Comparison of ENCODE assay signal across 9 cellular contexts in the genomic region with DNA sequence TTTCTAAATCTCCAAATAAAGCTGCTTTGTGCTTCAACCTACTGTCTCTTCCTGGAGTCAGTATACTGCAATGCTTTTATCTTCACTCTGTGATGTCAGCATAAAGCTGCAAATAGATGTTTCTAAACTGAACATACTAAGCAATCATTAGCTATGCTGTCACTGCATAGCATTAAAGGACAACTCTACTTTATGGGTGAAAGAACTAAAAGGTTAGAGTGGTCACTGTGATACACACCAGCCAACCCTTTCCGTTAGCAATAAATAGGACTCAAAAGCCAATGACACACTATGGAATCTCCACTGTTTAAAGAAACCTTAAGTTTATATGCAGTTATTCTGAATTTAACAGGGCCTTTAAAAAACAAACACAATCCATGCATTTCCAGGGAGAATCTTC. TPM values are rescaled to one million over a fixed set of nuclear protein-coding genes. Genes with fewer than 3 reads are reported as not detected.
DNase-seq lines count a peak whose midpoint lies in the region; ATAC-seq and TF ChIP-seq lines count a peak whose summit lies in the region.
"Had no signal": no experiment of that assay in that cellular context is flagged by ENCODE, and none has a peak within 500 bp of the region (broad histone marks: within the 10 kb centered on the region; RNA-seq: fewer than 3 reads in every experiment).

No MANE protein-coding gene starts in this region.

- no peak overlapping the region for H3K27ac ChIP-seq in CD4-positive, alpha-beta memory T cell (ENCODE audit: low read depth, low read length)
- H3K27ac ChIP-seq in dorsolateral prefrontal cortex (peak overlapping the region in 25 of 59 donors; percentile 2 to 96 (median 76)), neural progenitor cell (no peak overlapping the region)

- no peak overlapping the region for H2AFZ ChIP-seq in neural progenitor cell (replicated peaks)

- CTCF ChIA-PET in CD4-positive, alpha-beta memory T cell (lab: Charles Lee; ENCODE audit: partially characterized antibody) = interaction anchor here (1.7 kb wide), 1 partner anchor 132 kb away, joined by 4 read pairs; no protein-coding TSS in a partner anchor

- H3K9me3 Mint-ChIP-seq in CD4-positive, alpha-beta memory T cell = peaks cover 0 to 6% (median 0%) of the 10 kb centered on the region in 8 donors
- peaks cover 11% of the 10 kb centered on the region for H3K9me3 Mint-ChIP-seq in neural progenitor cell

- peak overlapping the region; percentile 53 to 99 (median 96) for H3K4me3 Mint-ChIP-seq in CD4-positive, alpha-beta memory T cell
- peak overlapping the region; percentile 99 for H3K4me3 Mint-ChIP-seq in neural progenitor cell

- no peaks in the 10 kb centered on the region for H3F3A ChIP-seq in neural progenitor cell (ENCODE audit: low read depth)

- H3K9ac ChIP-seq in neural progenitor cell = no peak overlapping the region

- H3K4me2 ChIP-seq in neural progenitor cell = peak overlapping the region; percentile 86

- H3K79me2 ChIP-seq in neural progenitor cell (ENCODE audit: low read depth) = peaks cover 61% of the 10 kb centered on the region

- POLR2A ChIA-PET in CD4-positive, alpha-beta memory T cell (lab: Charles Lee; ENCODE audit: partially characterized antibody) = interaction anchor here (1.0 kb wide), 1 partner anchor 318 kb away, joined by 4 read pairs; the partner anchor contains the start of gene DCLRE1A

- H3K27me3 ChIP-seq in CD4-positive, alpha-beta memory T cell (ENCODE audit: insufficient read depth, low read length) = no peaks in the 10 kb centered on the region
- H3K27me3 ChIP-seq in dorsolateral prefrontal cortex (no peaks in the 10 kb centered on the region), neural progenitor cell (peaks cover 18% of the 10 kb centered on the region)

- peak overlapping the region in 1 of 2 donors; percentile 43 for H3K4me3 ChIP-seq in CD4-positive, alpha-beta memory T cell (ENCODE audit: low read length in 2 of 2)
- H3K4me3 ChIP-seq in dorsolateral prefrontal cortex (peak overlapping the region; percentile 71 to 100 (median 91)), neural progenitor cell (peak overlapping the region; percentile 64)

- DNase-seq in CD4-positive, alpha-beta memory T cell = no peak
- DNase-seq in NAMALWA (ENCODE audit: low spot score) (peak; percentile 15), dorsolateral prefrontal cortex (no peak), neural progenitor cell (ENCODE audit: low spot score) (no peak), DMS79 treated with DMSO at 0.1 percent for 48 hours (lab: John Stamatoyannopoulos, UW) (no peak)
- no peak for DNase-seq in activated CD4-positive, alpha-beta T cell treated with anti-CD3 and anti-CD28 coated beads for 4 hours
- DNase-seq: NCI-H526 had no signal

- TF ChIP-seq CTCF in dorsolateral prefrontal cortex (IDR thresholded peaks at IDR 0.05 in 54 of 56, conservative IDR thresholded peaks at IDR 0.05 in 2 of 56; ENCODE audit: low read depth in 1 of 56, partially characterized antibody in 56 of 56) (no peak), neural progenitor cell (IDR thresholded peaks at IDR 0.05) (no peak)

- H3K36me3 ChIP-seq in CD4-positive, alpha-beta memory T cell (ENCODE audit: insufficient read depth, low read length) = no peaks in the 10 kb centered on the region
- no peaks in the 10 kb centered on the region for H3K36me3 ChIP-seq in neural progenitor cell

- intact Hi-C loops in CD4-positive, alpha-beta memory T cell (cut with micrococcal nuclease) = loop anchor here (2.0 to 10.0 kb wide), 3 partner anchors 211 to 765 kb away; partner anchors contain the start of genes FHIP2A and TRUB1
- intact Hi-C loops in dorsolateral prefrontal cortex (cut with DNase I) = no loop called here

- peaks cover 37 to 69% (median 48%) of the 10 kb centered on the region in 4 donors for H3K4me1 Mint-ChIP-seq in CD4-positive, alpha-beta memory T cell
- H3K4me1 Mint-ChIP-seq in neural progenitor cell = peaks cover 17% of the 10 kb centered on the region

- H3K4me1 ChIP-seq in CD4-positive, alpha-beta memory T cell (ENCODE audit: insufficient read depth, low read length) = peaks cover 35% of the 10 kb centered on the region
- peaks cover 11% of the 10 kb centered on the region for H3K4me1 ChIP-seq in neural progenitor cell

- peaks cover 11 to 45% of the 10 kb centered on the region in 2 donors for H3K36me3 Mint-ChIP-seq in CD4-positive, alpha-beta memory T cell
- peaks cover 13% of the 10 kb centered on the region for H3K36me3 Mint-ChIP-seq in neural progenitor cell

- no peak for ATAC-seq in HG03442 (IDR thresholded peaks at IDR 0.05; ENCODE audit: unreplicated experiment)
- no peak for ATAC-seq in HG02571 (IDR thresholded peaks at IDR 0.05; ENCODE audit: unreplicated experiment)

- peaks cover 0 to 1% of the 10 kb centered on the region in 2 donors for H3K27me3 Mint-ChIP-seq in CD4-positive, alpha-beta memory T cell
- no peaks in the 10 kb centered on the region for H3K27me3 Mint-ChIP-seq in neural progenitor cell (ENCODE audit: insufficient read depth, low read depth)

- no peaks in the 10 kb centered on the region for H4K20me1 ChIP-seq in neural progenitor cell (ENCODE audit: low read depth)

- H3K9me3 ChIP-seq in CD4-positive, alpha-beta memory T cell (ENCODE audit: control insufficient read depth in 1 of 2, low read length in 2 of 2) = no peaks in the 10 kb centered on the region
- H3K9me3 ChIP-seq in neural progenitor cell (ENCODE audit: low read depth) = no peaks in the 10 kb centered on the region

- H3K27ac Mint-ChIP-seq in CD4-positive, alpha-beta memory T cell = peak overlapping the region in 5 of 7 donors; percentile 53 to 99 (median 94)
- H3K27ac Mint-ChIP-seq in neural progenitor cell = no peak overlapping the region

RNA-seq across cellular contexts. Expression of gene CCDC186, which starts 1.8 kb away (rescaled TPM):
- 10 to 100 TPM; 39.1 to 43.3 TPM for total RNA-seq in CD4-positive, alpha-beta memory T cell
- 10 to 100 TPM; 20.8 to 23.8 TPM for polyA plus RNA-seq in CD4-positive, alpha-beta memory T cell
- total RNA-seq in dorsolateral prefrontal cortex = 10 to 100 TPM; 22.1 to 58.2 (median 37.5) TPM
- total RNA-seq in neural progenitor cell (ENCODE audit: low replicate concordance) = 9.9 and 22.9 TPM in 2 replicates

RNA-seq across cellular contexts. Expression of gene TDRD1, which starts 6.9 kb away (rescaled TPM):
- total RNA-seq in CD4-positive, alpha-beta memory T cell = under 1 TPM; 0.39 to 0.41 TPM
- under 1 TPM in 1 of 2 donors, not detected in 1; 0.05 TPM for polyA plus RNA-seq in CD4-positive, alpha-beta memory T cell
- total RNA-seq in dorsolateral prefrontal cortex = 1 to 10 TPM in 73 of 120 experiments, under 1 TPM in 47; 0.18 to 3.0 (median 1.2) TPM
- total RNA-seq in neural progenitor cell (ENCODE audit: low replicate concordance) = 0.04 TPM in 1 of 2 replicates, not detected in the other
